Comparison of ENCODE assay signal across 8 cellular contexts in the genomic region with DNA sequence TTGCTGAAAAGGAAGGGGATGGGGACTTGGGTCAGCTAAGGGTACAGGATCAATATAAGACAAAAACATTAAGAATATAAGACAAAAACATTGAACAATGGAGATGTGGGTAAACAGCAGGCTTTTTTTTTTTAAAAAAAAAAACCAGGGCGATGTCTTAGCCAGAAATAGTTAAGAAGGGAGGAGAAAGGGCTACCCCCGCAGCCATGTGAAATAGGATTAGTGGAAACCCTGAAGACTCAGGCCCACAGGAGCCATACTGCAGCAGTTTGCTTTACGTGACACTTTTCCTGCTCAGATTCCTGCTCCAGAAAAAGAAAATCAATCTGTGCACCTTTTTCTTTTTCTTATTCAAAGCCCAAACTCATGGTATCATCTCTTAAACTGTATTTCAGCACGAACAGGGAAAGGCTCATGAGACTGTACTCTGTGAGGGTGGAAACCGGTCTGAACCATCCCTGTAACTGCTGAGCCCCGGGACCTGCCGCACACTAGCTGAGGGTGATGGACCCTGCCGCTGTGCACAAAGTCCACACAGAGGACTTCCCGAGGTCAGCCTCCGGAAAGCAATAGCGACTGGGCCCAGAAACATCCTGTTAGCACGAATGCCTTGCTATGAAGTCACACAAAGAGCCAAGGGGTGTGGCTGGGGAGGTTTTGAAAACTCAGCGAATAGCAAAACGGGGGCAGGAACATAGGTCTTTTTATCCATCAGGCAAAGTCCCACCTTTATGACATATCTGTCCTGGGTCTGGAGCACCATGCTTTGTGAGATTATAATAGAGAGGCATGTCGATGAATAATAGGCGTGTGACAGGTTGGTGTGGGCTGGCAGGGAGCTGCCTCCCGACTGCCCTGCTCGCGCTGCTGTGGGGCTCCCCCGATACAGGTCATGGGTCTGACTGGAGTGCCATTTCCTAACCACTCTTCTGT. TPM values are rescaled to one million over a fixed set of nuclear protein-coding genes. Genes with fewer than 3 reads are reported as not detected.
A peak's percentile ranks its signal among the peaks of the same experiment; 100 is the strongest.
DNase-seq lines count a peak whose midpoint lies in the region; ATAC-seq, FAIRE-seq and TF ChIP-seq lines count a peak whose summit lies in the region.

No MANE protein-coding gene starts in this region.

- no peaks in the 10 kb centered on the region for H3K36me3 Mint-ChIP-seq in activated CD4-positive, alpha-beta T cell treated with anti-CD3 and anti-CD28 coated beads, Interleukin-2, amount 10 ng/mL, durations not matched to agents 24 days and 14 days (ENCODE audit: low read depth)
- H3K36me3 Mint-ChIP-seq in naive B cell = no peaks in the 10 kb centered on the region

- no peak overlapping the region for H2AFZ ChIP-seq in H1 (ENCODE audit: low read length)

- intact Hi-C loops in activated CD4-positive, alpha-beta T cell treated with anti-CD3 and anti-CD28 coated beads, Interleukin-2, amount 10 ng/mL, durations not matched to agents 24 days and 14 days (cut with micrococcal nuclease) = no loop called here

- H2BK20ac ChIP-seq in H1 (ENCODE audit: low read length) = no peak overlapping the region

- peak overlapping the region; percentile 68 to 72 for H3K4me2 ChIP-seq in H1 (ENCODE audit: insufficient read depth in 1 of 2, low read depth in 2 of 2, low read length in 2 of 2)

- TF ChIP-seq POLR2A in H1 (IDR thresholded peaks at IDR 0.05; ENCODE audit: control extremely low read depth in 1 of 2, low read depth in 2 of 2, low read length in 2 of 2) = peak in 1 of 2 experiments; percentile 44; a peak in 1 of 3 replicates

- H2BK15ac ChIP-seq in H1 (ENCODE audit: low read length) = no peak overlapping the region

- H2BK12ac ChIP-seq in H1 (ENCODE audit: low read depth, low read length) = no peak overlapping the region; the same call in 1 of the 2 replicates

- H3K4me1 ChIP-seq in H1 (replicated peaks in 1 of 4; ENCODE audit: control insufficient read depth in 3 of 4, insufficient read depth in 4 of 4, low read length in 3 of 4) = peaks cover 21 to 46% (median 27%) of the 10 kb centered on the region in 4 experiments
- peaks cover 1% of the 10 kb centered on the region for H3K4me1 ChIP-seq in urinary bladder (ENCODE audit: insufficient read depth)

- H3K4me3 ChIP-seq in BJ (ENCODE audit: low read depth, low read length) = peak overlapping the region; percentile 50
- peak overlapping the region; percentile 23 to 57 (median 36); a peak in 5 of 8 replicates for H3K4me3 ChIP-seq in H1 (ENCODE audit: extremely low read depth in 1 of 4, insufficient read depth in 2 of 4, low read depth in 3 of 4, low read length in 4 of 4)
- H3K4me3 ChIP-seq in urinary bladder (ENCODE audit: low read depth, low read length) = peak overlapping the region; percentile 52

- no peak overlapping the region for H3K23ac ChIP-seq in H1 (ENCODE audit: insufficient read length)

- H3K18ac ChIP-seq in H1 (ENCODE audit: extremely low read depth, low read length) = peak overlapping the region; percentile 52; the same call in 1 of the 2 replicates

- H4K20me1 ChIP-seq in H1 (replicated peaks in 1 of 2; ENCODE audit: control insufficient read depth in 1 of 2, insufficient read depth in 2 of 2, low read length in 2 of 2) = no peaks in the 10 kb centered on the region

- H3K79me1 ChIP-seq in H1 (ENCODE audit: low read depth, low read length) = no peaks in the 10 kb centered on the region

- no peaks in the 10 kb centered on the region for H3K27me3 Mint-ChIP-seq in activated CD4-positive, alpha-beta T cell treated with anti-CD3 and anti-CD28 coated beads, Interleukin-2, amount 10 ng/mL, durations not matched to agents 24 days and 14 days
- no peaks in the 10 kb centered on the region for H3K27me3 Mint-ChIP-seq in naive B cell

- H3K4me1 Mint-ChIP-seq in activated CD4-positive, alpha-beta T cell treated with anti-CD3 and anti-CD28 coated beads, Interleukin-2, amount 10 ng/mL, durations not matched to agents 24 days and 14 days = peaks cover 69% of the 10 kb centered on the region
- peaks cover 60 to 93% (median 87%) of the 10 kb centered on the region in 3 donors for H3K4me1 Mint-ChIP-seq in naive B cell

- WGBS in H1 (ENCODE audit: extremely low coverage in 1 of 2, insufficient coverage in 1 of 2, insufficient read length in 1 of 2, insufficient replicate concordance in 2 of 2, low coverage in 1 of 2, low lambda C conversion rate in 2 of 2, missing lambda C conversion rate in 1 of 2), 2 experiments = 60% methylated on average over 20 of the region's 20 CpGs; no CpG with 5 or more reads in 1 of the 2 experiments
- 48% methylated on average over 20 of the region's 20 CpGs for WGBS in urinary bladder

- ATAC-seq in naive B cell (ENCODE audit: low read depth in 2 of 2) (no peak), HG02798 (IDR thresholded peaks at IDR 0.05; ENCODE audit: poor library complexity, unreplicated experiment) (no peak)

- peak overlapping the region; percentile 80 for H3K4me3 Mint-ChIP-seq in activated CD4-positive, alpha-beta T cell treated with anti-CD3 and anti-CD28 coated beads, Interleukin-2, amount 10 ng/mL, durations not matched to agents 24 days and 14 days
- H3K4me3 Mint-ChIP-seq in naive B cell = peak overlapping the region; percentile 71 to 91 (median 83)

- FAIRE-seq in HTR-8/SVneo (lab: Jason Lieb, UNC) (peak; percentile 75), H1 (lab: Jason Lieb, UNC) (no peak)

- no peaks in the 10 kb centered on the region for H3K79me2 ChIP-seq in H1 (ENCODE audit: control insufficient read depth in 1 of 2, insufficient read depth in 2 of 2, low read length in 2 of 2)

- no peak overlapping the region for H4K8ac ChIP-seq in H1 (ENCODE audit: extremely low read depth, insufficient read depth, low read length)

- peak overlapping the region; percentile 91 for H3K27ac Mint-ChIP-seq in activated CD4-positive, alpha-beta T cell treated with anti-CD3 and anti-CD28 coated beads, Interleukin-2, amount 10 ng/mL, durations not matched to agents 24 days and 14 days
- H3K27ac Mint-ChIP-seq in naive B cell = peak overlapping the region; percentile 78 to 97 (median 92)

- no peaks in the 10 kb centered on the region for H3K9me3 ChIP-seq in H1 (ENCODE audit: insufficient read depth in 2 of 2, low read depth in 1 of 2, low read length in 1 of 2)

- H2AK5ac ChIP-seq in H1 (ENCODE audit: low read depth, low read length) = 0 out of 2 replicates have a peak overlapping the region, but pooled peaks have one; percentile 47

- no peak overlapping the region for H4K5ac ChIP-seq in H1 (ENCODE audit: insufficient read length, low read depth, low read length)

- DNase-seq in BJ (ENCODE audit: low read depth) (no peak), HTR-8/SVneo (ENCODE audit: insufficient read length, low spot score) (no peak), H1 (ENCODE audit: low read depth in 1 of 2, low spot score in 2 of 2) (no peak), naive B cell (peak; percentile 34), T1000 (lab: John Stamatoyannopoulos, UW) (no peak)
- DNase-seq in activated CD4-positive, alpha-beta T cell treated with anti-CD3 and anti-CD28 coated beads, Interleukin-2, amount 10 ng/mL, durations not matched to agents 24 days and 14 days = peak; percentile 85

- H4K91ac ChIP-seq in H1 (replicated peaks; ENCODE audit: insufficient read length, low read length) = no peak overlapping the region

- H3K27me3 ChIP-seq in BJ (ENCODE audit: control insufficient read depth, insufficient read depth, low read length) = no peaks in the 10 kb centered on the region
- no peaks in the 10 kb centered on the region; a peak in 2 of 7 replicates for H3K27me3 ChIP-seq in H1 (replicated peaks in 1 of 4; ENCODE audit: control insufficient read depth in 3 of 4, extremely low read depth in 1 of 4, insufficient read depth in 3 of 4, low read length in 3 of 4)

- no peak overlapping the region; the same call in 1 of the 2 replicates for H3K27ac ChIP-seq in H1 (ENCODE audit: low read depth, low read length)
- H3K27ac ChIP-seq in urinary bladder (ENCODE audit: low read depth) = peak overlapping the region; percentile 40

- H3K23me2 ChIP-seq in H1 (ENCODE audit: low read depth, low read length) = peaks cover 3% of the 10 kb centered on the region; the same call in 1 of the 2 replicates

- CTCF ChIA-PET in BJ (lab: Yijun Ruan, JAX) (interaction anchor here (0.6 to 1.5 kb wide), 3 partner anchors 10 to 36 kb away, joined by 3 read pairs; no protein-coding TSS in a partner anchor), H1 (lab: Charles Lee; ENCODE audit: partially characterized antibody) (interaction anchor here (0.6 to 2.9 kb wide), 5 partner anchors 9 to 168 kb away, joined by 3 to 8 read pairs (median 3); no protein-coding TSS in a partner anchor)

- H3K9me3 Mint-ChIP-seq in activated CD4-positive, alpha-beta T cell treated with anti-CD3 and anti-CD28 coated beads, Interleukin-2, amount 10 ng/mL, durations not matched to agents 24 days and 14 days = no peaks in the 10 kb centered on the region
- H3K9me3 Mint-ChIP-seq in naive B cell = peaks cover 0 to 7% (median 3%) of the 10 kb centered on the region in 7 donors

- TF ChIP-seq EP300 in H1 (IDR thresholded peaks at IDR 0.05; ENCODE audit: borderline replicate concordance in 1 of 2, low read depth in 2 of 2, low read length in 2 of 2) = no peak

- H3K9ac ChIP-seq in H1 (replicated peaks in 1 of 4; ENCODE audit: extremely low read depth in 1 of 4, low read depth in 3 of 4, low read length in 3 of 4) = peak overlapping the region in 2 of 4 experiments; percentile 27 to 57; a peak in 2 of 7 replicates

- no peak overlapping the region for H3K4ac ChIP-seq in H1 (replicated peaks; ENCODE audit: insufficient read length, low read depth, low read length)

- no peak overlapping the region for H2BK5ac ChIP-seq in H1 (ENCODE audit: low read depth, low read length)

- no peak overlapping the region for H2BK120ac ChIP-seq in H1 (replicated peaks; ENCODE audit: low read depth, low read length)

- H3K14ac ChIP-seq in H1 (ENCODE audit: insufficient read length) = no peak overlapping the region

- no peak for TF ChIP-seq CTCF in BJ (IDR thresholded peaks at IDR 0.05; ENCODE audit: insufficient read depth, low read depth, low read length)
- TF ChIP-seq CTCF in H1 (IDR thresholded peaks at IDR 0.05; ENCODE audit: control extremely low read depth in 1 of 3, insufficient read depth in 1 of 3, low read depth in 1 of 3, low read length in 3 of 3) = no peak

- TF ChIP-seq RAD21 in H1 (IDR thresholded peaks at IDR 0.05 in 1 of 2, conservative IDR thresholded peaks at IDR 0.05 in 1 of 2; ENCODE audit: low read depth in 2 of 2, low read length in 2 of 2) = no peak

- H3K36me3 ChIP-seq in BJ (ENCODE audit: control insufficient read depth, insufficient read depth, low read length) (no peaks in the 10 kb centered on the region), H1 (ENCODE audit: control insufficient read depth in 2 of 4, insufficient read depth in 4 of 4, low read length in 3 of 4) (no peaks in the 10 kb centered on the region), urinary bladder (ENCODE audit: insufficient read depth) (no peaks in the 10 kb centered on the region)

- POLR2A ChIA-PET in BJ (lab: Charles Lee) (no interaction called here), H1 (lab: Charles Lee; ENCODE audit: partially characterized antibody) (interaction anchor here (1.1 to 5.3 kb wide), 4 partner anchors 16 to 36 kb away, joined by 3 to 35 read pairs (median 4); a partner anchor contains a TSS)

- peak overlapping the region; percentile 22 for H3K56ac ChIP-seq in H1 (replicated peaks; ENCODE audit: insufficient read length, low read depth, low read length)

RNA-seq across cellular contexts. Expression of a gene that starts 33.2 kb away (rescaled TPM):
- polyA plus RNA-seq in BJ (2011; rRNA removed) (0.20 and 0.26 TPM in 2 replicates), H1 (2011; rRNA removed) (2.7 and 4.3 TPM in 2 replicates), naive B cell (ENCODE audit: low read depth in 6 of 6) (10 to 100 TPM in 1 of 6 donors, 1 to 10 TPM in 5; 2.7 to 11.5 (median 4.2) TPM), urinary bladder (0.60 TPM)
- 0.41 and 0.43 TPM in 2 replicates for polyA minus RNA-seq in BJ (2011; rRNA and poly(A)+ RNA removed)
- total RNA-seq in activated CD4-positive, alpha-beta T cell treated with anti-CD3 and anti-CD28 coated beads, Interleukin-2, amount 10 ng/mL, durations not matched to agents 24 days and 14 days = 7.2 and 8.2 TPM in 2 replicates
- 9.9 and 10.7 TPM in 2 replicates for total RNA-seq in H1 (2021; fragmentation: NEBNext Ultra II Directional; extraction: Animal tissue kit (Norgen Biotek cat#: 25700))
- 3.6 TPM for polyA plus RNA-seq in H1 (2011; cell fraction: cytosol; rRNA removed)
- 4.5 TPM for polyA plus RNA-seq in H1 (2011; cell fraction: nucleus; rRNA removed)
- 5.2 to 6.6 TPM (median 6.3 TPM) in 4 replicates for polyA plus RNA-seq in H1 (2012, experiment 1 of 2)
- polyA plus RNA-seq in H1 (2012, experiment 2 of 2) = 4.9 TPM
- 4.8 TPM for polyA plus RNA-seq in H1 (2013, experiment 1 of 2)
- polyA plus RNA-seq in H1 (2013, experiment 2 of 2) = 4.8 TPM
- 2.8 and 4.6 TPM in 2 replicates for polyA minus RNA-seq in H1 (2011; rRNA and poly(A)+ RNA removed)
- polyA minus RNA-seq in H1 (2011; cell fraction: cytosol; rRNA and poly(A)+ RNA removed) = 6.5 TPM
- polyA minus RNA-seq in H1 (2011; cell fraction: nucleus; rRNA and poly(A)+ RNA removed) = 4.7 TPM
- 1.5 TPM for total RNA-seq in urinary bladder

Comparison
In these comparisons a context has a peak if more than half of its experiments do, and no peak if none do; other contexts are left out.
1. DNase-seq: peak in activated CD4-positive, alpha-beta T cell treated with anti-CD3 and anti-CD28 coated beads, Interleukin-2, amount 10 ng/mL, durations not matched to agents 24 days and 14 days (single experiment) and naive B cell (single experiment); none in BJ (single experiment), HTR-8/SVneo (single experiment), H1 (0 of 2) and T1000 (single experiment).
2. Peak in every context shown above with its lines, with median percentiles within 50 percentile points of each other: H3K4me3 ChIP-seq.